Comparison of ENCODE assay signal across 26 cellular contexts in the genomic region with DNA sequence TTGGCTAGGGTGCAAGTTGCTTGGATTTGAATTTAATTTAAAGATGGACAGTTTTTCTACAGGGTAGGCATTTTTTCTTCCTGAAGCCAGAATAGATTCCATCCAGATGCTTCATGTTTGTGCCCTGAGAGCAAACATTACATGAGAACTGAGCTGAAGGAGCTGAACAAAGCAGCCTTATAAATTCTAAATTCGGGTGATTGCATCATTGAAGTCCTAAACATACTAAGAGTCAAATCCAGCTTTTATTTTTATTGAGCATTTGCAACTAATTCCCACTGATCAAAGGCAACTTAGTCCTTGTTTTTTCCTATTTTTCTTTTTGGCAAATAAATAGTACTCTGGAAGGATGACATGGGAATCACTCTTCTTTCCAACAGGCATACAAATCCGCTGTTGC.
DNase-seq lines count a peak whose midpoint lies in the region; ATAC-seq and TF ChIP-seq lines count a peak whose summit lies in the region.
"Had no signal": no experiment of that assay in that cellular context is flagged by ENCODE, and none has a peak within 500 bp of the region (broad histone marks: within the 10 kb centered on the region; RNA-seq: fewer than 3 reads in every experiment).

No MANE protein-coding gene starts in this region.

- H3K36me3 ChIP-seq in adipocyte (ENCODE audit: control insufficient read depth, insufficient read depth, low read length, severe bottlenecking) (no peaks in the 10 kb centered on the region), Peyer's patch (no peaks in the 10 kb centered on the region)
- H3K36me3 ChIP-seq: SJCRH30, upper lobe of left lung had no signal

- H3K4me1 ChIP-seq in adipocyte (ENCODE audit: control insufficient read depth, insufficient read depth, low read length) (peaks cover 7% of the 10 kb centered on the region), Peyer's patch (no peaks in the 10 kb centered on the region)
- H3K4me1 ChIP-seq: parathyroid adenoma, SJCRH30, upper lobe of left lung had no signal

- no peak overlapping the region for H3K27ac ChIP-seq in Peyer's patch
- H3K27ac ChIP-seq: parathyroid adenoma, SJCRH30, upper lobe of left lung had no signal

- intact Hi-C loops in sciatic nerve (cut with DNase I): no loop called here

- ATAC-seq in sciatic nerve (peak; percentile 74), GM19455 (IDR thresholded peaks at IDR 0.05; ENCODE audit: unreplicated experiment) (no peak)
- ATAC-seq: activated CD4-positive, CD25-positive, alpha-beta regulatory T cell treated with anti-CD3 and anti-CD28 coated beads, Interleukin-2, amount 50 U/mL, for 24 hours; left cardiac atrium; right cardiac atrium had no signal

- no peak for TF ChIP-seq POLR2A in Peyer's patch (IDR thresholded peaks at IDR 0.05)

- H3K4me3 ChIP-seq in adipocyte (ENCODE audit: low read length) (no peak overlapping the region), Peyer's patch (no peak overlapping the region)
- H3K4me3 ChIP-seq: SJCRH30, upper lobe of left lung had no signal

- H3K9me3 ChIP-seq in adipocyte (ENCODE audit: control insufficient read depth, low read length) (no peaks in the 10 kb centered on the region), Peyer's patch (no peaks in the 10 kb centered on the region)
- H3K9me3 ChIP-seq: SJCRH30, upper lobe of left lung had no signal

- H3K9ac ChIP-seq in adipocyte (ENCODE audit: low read length): no peak overlapping the region
- H3K9ac ChIP-seq: parathyroid adenoma had no signal

- peak; percentile 78 for DNase-seq in EH (ENCODE audit: low read depth)
- DNase-seq in adipocyte (ENCODE audit: low read depth): peak; percentile 89
- DNase-seq in fibroblast of the conjunctiva (ENCODE audit: low read depth): peak; percentile 49
- DNase-seq in sciatic nerve (ENCODE audit: low spot score): no peak
- no peak for DNase-seq in Peyer's patch
- DNase-seq in NAMALWA (ENCODE audit: low spot score): no peak
- DNase-seq: activated CD4-positive, alpha-beta T cell treated with anti-CD3 and anti-CD28 coated beads, Interleukin-2, amount 50 U/mL, for 48 hours; activated naive CD4-positive, alpha-beta T cell treated with anti-CD3 and anti-CD28 coated beads, Interleukin-2, amount 50 U/mL, for 16 hours; CD8-positive, alpha-beta memory T cell; DMS 273 treated with DMSO at 0.1 percent for 48 hours; HCEC 1CT; left cardiac atrium; mammary epithelial cell; NCI-H1417 treated with DMSO at 0.1 percent for 48 hours; NCI-H2081 treated with DMSO at 0.1 percent for 48 hours; NCI-H226; NCI-H748 treated with DMSO at 0.1 percent for 48 hours; right cardiac atrium; SJCRH30; stimulated activated CD4-positive, alpha-beta T cell treated with anti-CD3 and anti-CD28 coated beads, Interleukin-12 subunit alpha, Interleukin-12 subunit beta, amount 100 ng/mL, for 4 hours; stimulated activated CD4-positive, alpha-beta T cell treated with anti-CD3 and anti-CD28 coated beads, Interleukin-4, amount 100 ng/mL, for 1 hour; T-helper 1 cell; upper lobe of left lung had no signal

- TF ChIP-seq CTCF in Peyer's patch (IDR thresholded peaks at IDR 0.05): no peak

- H3K27me3 ChIP-seq in adipocyte (replicated peaks; ENCODE audit: control insufficient read depth, insufficient read depth, low read length) (no peaks in the 10 kb centered on the region), Peyer's patch (no peaks in the 10 kb centered on the region)
- H3K27me3 ChIP-seq: SJCRH30, upper lobe of left lung had no signal

Comparison
In these comparisons a context has a peak if more than half of its experiments do, and no peak if none do; other contexts are left out.
1. DNase-seq: peak in EH (single experiment), adipocyte (single experiment) and fibroblast of the conjunctiva (single experiment); none in sciatic nerve (single experiment), Peyer's patch (0 of 3) and NAMALWA (single experiment).